7 cellular contexts compared by ENCODE assay signal in genomic region chr17:7221281-7222092, GRCh38. TPM values are rescaled to one million over a fixed set of nuclear protein-coding genes. Genes with fewer than 3 reads are reported as not detected.
A peak's percentile ranks its signal among the peaks of the same experiment; 100 is the strongest.
DNase-seq lines count a peak whose midpoint lies in the region; ATAC-seq and TF ChIP-seq lines count a peak whose summit lies in the region.
"Had no signal": no experiment of that assay in that cellular context is flagged by ENCODE, and none has a peak within 500 bp of the region (broad histone marks: within the 10 kb centered on the region; RNA-seq: fewer than 3 reads in every experiment).

No MANE protein-coding gene starts in this region.

- peak overlapping the region; percentile 61 to 99 (median 94) for H3K4me3 ChIP-seq in esophagus squamous epithelium
- peak overlapping the region in 1 of 2 donors; percentile 87 for H3K4me3 ChIP-seq in stomach smooth muscle (ENCODE audit: low read length in 2 of 2)

- 57 to 88% methylated on average over 4 to 8 of the region's 10 CpGs for WGBS in esophagus squamous epithelium, 2 donors

- H3K27me3 ChIP-seq in esophagus squamous epithelium (no peaks in the 10 kb centered on the region), stomach smooth muscle (ENCODE audit: control insufficient read depth in 1 of 2, insufficient read depth in 2 of 2, low read length in 2 of 2) (no peaks in the 10 kb centered on the region)

- no peak overlapping the region for H3K27ac Mint-ChIP-seq in activated CD4-positive, alpha-beta T cell treated with anti-CD3 and anti-CD28 coated beads, Interleukin-2, amount 10 ng/mL, durations not matched to agents 24 days and 14 days

- H3K36me3 ChIP-seq in esophagus squamous epithelium (peaks cover 35 to 55% (median 39%) of the 10 kb centered on the region in 3 donors), stomach smooth muscle (ENCODE audit: control insufficient read depth in 2 of 2, insufficient read depth in 2 of 2, low read length in 2 of 2) (peaks cover 27 to 34% of the 10 kb centered on the region in 2 donors)

- H3K4me3 Mint-ChIP-seq in activated CD4-positive, alpha-beta T cell treated with anti-CD3 and anti-CD28 coated beads, Interleukin-2, amount 10 ng/mL, durations not matched to agents 24 days and 14 days = peak overlapping the region; percentile 98

- no peak for TF ChIP-seq CTCF in esophagus squamous epithelium (IDR thresholded peaks at IDR 0.05)

- peaks cover 37% of the 10 kb centered on the region for H3K4me1 Mint-ChIP-seq in activated CD4-positive, alpha-beta T cell treated with anti-CD3 and anti-CD28 coated beads, Interleukin-2, amount 10 ng/mL, durations not matched to agents 24 days and 14 days

- no peak for ATAC-seq in GM19463 (IDR thresholded peaks at IDR 0.05; ENCODE audit: unreplicated experiment)

- peaks cover 29% of the 10 kb centered on the region for H3K36me3 Mint-ChIP-seq in activated CD4-positive, alpha-beta T cell treated with anti-CD3 and anti-CD28 coated beads, Interleukin-2, amount 10 ng/mL, durations not matched to agents 24 days and 14 days (ENCODE audit: low read depth)

- no peak for TF ChIP-seq POLR2A in esophagus squamous epithelium (IDR thresholded peaks at IDR 0.05)

- DNase-seq in activated CD4-positive, alpha-beta T cell treated with anti-CD3 and anti-CD28 coated beads, Interleukin-2, amount 10 ng/mL, durations not matched to agents 24 days and 14 days = no peak
- no peak for DNase-seq in activated CD4-positive, alpha-beta T cell treated with anti-CD3 and anti-CD28 coated beads for 4 hours
- DNase-seq in esophagus squamous epithelium (lab: John Stamatoyannopoulos, UW) = no peak
- DNase-seq in NCI-H1694 treated with DMSO at 0.1 percent for 48 hours (lab: John Stamatoyannopoulos, UW) = no peak
- DNase-seq: GOT3 had no signal

- no peaks in the 10 kb centered on the region for H3K9me3 Mint-ChIP-seq in activated CD4-positive, alpha-beta T cell treated with anti-CD3 and anti-CD28 coated beads, Interleukin-2, amount 10 ng/mL, durations not matched to agents 24 days and 14 days

- H3K4me1 ChIP-seq in esophagus squamous epithelium (peaks cover 52 to 92% (median 55%) of the 10 kb centered on the region in 3 donors), stomach smooth muscle (ENCODE audit: control insufficient read depth, insufficient read depth, low read length) (peaks cover 49% of the 10 kb centered on the region)

- H3K9me3 ChIP-seq in esophagus squamous epithelium (no peaks in the 10 kb centered on the region), stomach smooth muscle (ENCODE audit: control insufficient read depth in 2 of 2, low read length in 2 of 2) (no peaks in the 10 kb centered on the region)

- intact Hi-C loops in activated CD4-positive, alpha-beta T cell treated with anti-CD3 and anti-CD28 coated beads, Interleukin-2, amount 10 ng/mL, durations not matched to agents 24 days and 14 days (cut with micrococcal nuclease) = loop anchor here (2.0 kb wide), 1 partner anchor 75 kb away; no protein-coding TSS in a partner anchor
- intact Hi-C loops in esophagus squamous epithelium (cut with DNase I) = no loop called here

- no peaks in the 10 kb centered on the region for H3K27me3 Mint-ChIP-seq in activated CD4-positive, alpha-beta T cell treated with anti-CD3 and anti-CD28 coated beads, Interleukin-2, amount 10 ng/mL, durations not matched to agents 24 days and 14 days

- H3K27ac ChIP-seq in esophagus squamous epithelium (peak overlapping the region; percentile 95 to 100 (median 98)), stomach smooth muscle (ENCODE audit: low read length) (peak overlapping the region; percentile 96)

- peak overlapping the region in 1 of 2 donors; percentile 92 for H3K9ac ChIP-seq in stomach smooth muscle (ENCODE audit: low read length in 2 of 2)

RNA-seq across cellular contexts. Expression of gene ACADVL, which starts 1.7 kb away (rescaled TPM):
- 244 and 267 TPM in 2 replicates for total RNA-seq in activated CD4-positive, alpha-beta T cell treated with anti-CD3 and anti-CD28 coated beads, Interleukin-2, amount 10 ng/mL, durations not matched to agents 24 days and 14 days
- total RNA-seq in esophagus squamous epithelium = 100 to 1,000 TPM; 453 to 742 (median 464) TPM

RNA-seq across cellular contexts. Expression of gene DLG4, which starts 1.9 kb away (rescaled TPM):
- total RNA-seq in activated CD4-positive, alpha-beta T cell treated with anti-CD3 and anti-CD28 coated beads, Interleukin-2, amount 10 ng/mL, durations not matched to agents 24 days and 14 days = 12.4 and 14.0 TPM in 2 replicates
- total RNA-seq in esophagus squamous epithelium = 10 to 100 TPM in 1 of 4 donors, 1 to 10 TPM in 3; 2.6 to 13.9 (median 6.0) TPM

RNA-seq across cellular contexts. Expression of gene DVL2, which starts 12.8 kb away (rescaled TPM):
- total RNA-seq in activated CD4-positive, alpha-beta T cell treated with anti-CD3 and anti-CD28 coated beads, Interleukin-2, amount 10 ng/mL, durations not matched to agents 24 days and 14 days = 71.1 and 77.7 TPM in 2 replicates
- 10 to 100 TPM; 21.4 to 58.0 (median 37.3) TPM for total RNA-seq in esophagus squamous epithelium

RNA-seq across cellular contexts. Expression of gene PHF23, which starts 17.8 kb away (rescaled TPM):
- 46.2 and 51.7 TPM in 2 replicates for total RNA-seq in activated CD4-positive, alpha-beta T cell treated with anti-CD3 and anti-CD28 coated beads, Interleukin-2, amount 10 ng/mL, durations not matched to agents 24 days and 14 days
- total RNA-seq in esophagus squamous epithelium = 10 to 100 TPM; 24.7 to 30.6 (median 27.0) TPM

RNA-seq across cellular contexts. Expression of gene GABARAP, which starts 20.8 kb away (rescaled TPM):
- total RNA-seq in activated CD4-positive, alpha-beta T cell treated with anti-CD3 and anti-CD28 coated beads, Interleukin-2, amount 10 ng/mL, durations not matched to agents 24 days and 14 days = 124 and 126 TPM in 2 replicates
- 100 to 1,000 TPM; 172 to 384 (median 197) TPM for total RNA-seq in esophagus squamous epithelium
